Comparison of ENCODE assay signal across 20 cellular contexts in genomic region chr17:63824362-63824761, GRCh38. TPM values are rescaled to one million over a fixed set of nuclear protein-coding genes. Genes with fewer than 3 reads are reported as not detected.
A peak's percentile ranks its signal among the peaks of the same experiment; 100 is the strongest.
DNase-seq lines count a peak whose midpoint lies in the region; ATAC-seq and TF ChIP-seq lines count a peak whose summit lies in the region.
"Had no signal": no experiment of that assay in that cellular context is flagged by ENCODE, and none has a peak within 500 bp of the region (broad histone marks: within the 10 kb centered on the region; RNA-seq: fewer than 3 reads in every experiment).

No MANE protein-coding gene starts in this region.

- no peak overlapping the region for H3K4me3 ChIP-seq in CD4-positive, CD25-positive, alpha-beta regulatory T cell (ENCODE audit: low read depth, low read length)
- H3K4me3 ChIP-seq in DND-41 (ENCODE audit: low read depth in 1 of 2, low read length in 2 of 2) (no peak overlapping the region), coronary artery (no peak overlapping the region)
- H3K4me3 ChIP-seq: GM23248, MG63, testis had no signal

- H3K79me2 ChIP-seq in DND-41 (ENCODE audit: insufficient read depth, low read length): peaks cover 54% of the 10 kb centered on the region

- DNase-seq in CD4-positive, CD25-positive, alpha-beta regulatory T cell: no peak
- DNase-seq in DND-41 (no peak), type B pancreatic cell (ENCODE audit: extremely low spot score, unreplicated experiment) (no peak), coronary artery (ENCODE audit: low spot score) (no peak)
- no peak for DNase-seq in activated naive CD8-positive, alpha-beta T cell treated with anti-CD3 and anti-CD28 coated beads for 36 hours
- no peak for DNase-seq in naive thymus-derived CD8-positive, alpha-beta T cell
- DNase-seq: central memory CD4-positive, alpha-beta T cell; endodermal cell; GF-D8; GM23248; islet precursor cell; mesenchymal stem cell; MG63; NCI-H1694 treated with DMSO at 0.1 percent for 48 hours; RPMI8226; stimulated activated CD4-positive, alpha-beta T cell treated with anti-CD3 and anti-CD28 coated beads, Interleukin-2, amount 100 ng/mL, for 24 hours; testis had no signal

- no peaks in the 10 kb centered on the region for H3K9me3 Mint-ChIP-seq in CD4-positive, CD25-positive, alpha-beta regulatory T cell
- H3K9me3 Mint-ChIP-seq in activated naive CD8-positive, alpha-beta T cell treated with anti-CD3 and anti-CD28 coated beads for 36 hours: no peaks in the 10 kb centered on the region
- no peaks in the 10 kb centered on the region for H3K9me3 Mint-ChIP-seq in naive thymus-derived CD8-positive, alpha-beta T cell
- no peaks in the 10 kb centered on the region for H3K9me3 Mint-ChIP-seq in type B pancreatic cell
- H3K9me3 Mint-ChIP-seq: endodermal cell had no signal

- TF ChIP-seq CTCF in DND-41 (IDR thresholded peaks at IDR 0.05; ENCODE audit: borderline replicate concordance, extremely low read depth, low read length, poor library complexity, severe bottlenecking) (no peak), type B pancreatic cell (conservative IDR thresholded peaks at IDR 0.05) (no peak), coronary artery (IDR thresholded peaks at IDR 0.05) (no peak)

- H3K4me1 ChIP-seq in CD4-positive, CD25-positive, alpha-beta regulatory T cell (ENCODE audit: control insufficient read depth, insufficient read depth, low read length, poor library complexity, severe bottlenecking): peaks cover 32% of the 10 kb centered on the region
- peaks cover 34% of the 10 kb centered on the region for H3K4me1 ChIP-seq in DND-41 (ENCODE audit: insufficient read depth, low read length)

- H4K20me1 ChIP-seq in DND-41 (ENCODE audit: insufficient read depth, low read length): peaks cover 27% of the 10 kb centered on the region

- H2AFZ ChIP-seq in DND-41 (ENCODE audit: low read depth, low read length): no peak overlapping the region
- H2AFZ ChIP-seq: GM23248 had no signal

- H3K36me3 ChIP-seq in CD4-positive, CD25-positive, alpha-beta regulatory T cell (ENCODE audit: control insufficient read depth, insufficient read depth, low read length): peaks cover 61% of the 10 kb centered on the region
- H3K36me3 ChIP-seq in DND-41 (ENCODE audit: insufficient read depth, low read length): peaks cover 73% of the 10 kb centered on the region

- no peaks in the 10 kb centered on the region for H3K9me3 ChIP-seq in CD4-positive, CD25-positive, alpha-beta regulatory T cell (ENCODE audit: control insufficient read depth in 2 of 2, low read length in 2 of 2)
- no peaks in the 10 kb centered on the region for H3K9me3 ChIP-seq in DND-41 (ENCODE audit: insufficient read depth, low read length, severe bottlenecking)
- H3K9me3 ChIP-seq: MG63, testis had no signal

- H3K9ac ChIP-seq in DND-41 (ENCODE audit: low read depth, low read length): no peak overlapping the region
- H3K9ac ChIP-seq: GM23248 had no signal

- H3K27me3 ChIP-seq in CD4-positive, CD25-positive, alpha-beta regulatory T cell (ENCODE audit: control insufficient read depth, insufficient read depth, low read length): no peaks in the 10 kb centered on the region
- H3K27me3 ChIP-seq in DND-41 (ENCODE audit: insufficient read depth, low read length, poor library complexity): no peaks in the 10 kb centered on the region
- H3K27me3 ChIP-seq: MG63, testis had no signal

- H3K4me3 Mint-ChIP-seq in CD4-positive, CD25-positive, alpha-beta regulatory T cell: peak overlapping the region in 2 of 4 donors; percentile 52 to 65
- peak overlapping the region; percentile 33 for H3K4me3 Mint-ChIP-seq in activated naive CD8-positive, alpha-beta T cell treated with anti-CD3 and anti-CD28 coated beads for 36 hours
- peak overlapping the region in 4 of 10 donors; percentile 0 to 68 (median 32) for H3K4me3 Mint-ChIP-seq in naive thymus-derived CD8-positive, alpha-beta T cell
- no peak overlapping the region for H3K4me3 Mint-ChIP-seq in type B pancreatic cell
- H3K4me3 Mint-ChIP-seq: endodermal cell had no signal

- H3K27me3 Mint-ChIP-seq in CD4-positive, CD25-positive, alpha-beta regulatory T cell: no peaks in the 10 kb centered on the region
- no peaks in the 10 kb centered on the region for H3K27me3 Mint-ChIP-seq in activated naive CD8-positive, alpha-beta T cell treated with anti-CD3 and anti-CD28 coated beads for 36 hours
- no peaks in the 10 kb centered on the region for H3K27me3 Mint-ChIP-seq in naive thymus-derived CD8-positive, alpha-beta T cell
- H3K27me3 Mint-ChIP-seq in type B pancreatic cell: no peaks in the 10 kb centered on the region

- 0 out of 2 replicates have a peak overlapping the region, but pooled peaks have one; percentile 84 for H3K4me2 ChIP-seq in DND-41 (ENCODE audit: insufficient read depth, low read length)

- peak overlapping the region in 2 of 3 donors; percentile 78 to 79 for H3K27ac Mint-ChIP-seq in CD4-positive, CD25-positive, alpha-beta regulatory T cell
- peak overlapping the region; percentile 32 for H3K27ac Mint-ChIP-seq in activated naive CD8-positive, alpha-beta T cell treated with anti-CD3 and anti-CD28 coated beads for 36 hours
- H3K27ac Mint-ChIP-seq in naive thymus-derived CD8-positive, alpha-beta T cell: peak overlapping the region in 8 of 10 donors; percentile 24 to 98 (median 75)
- H3K27ac Mint-ChIP-seq in type B pancreatic cell: no peak overlapping the region
- H3K27ac Mint-ChIP-seq: endodermal cell had no signal

- POLR2A ChIA-PET in naive thymus-derived CD8-positive, alpha-beta T cell (lab: Charles Lee): interaction anchor here (1.0 to 10.3 kb wide), 3 partner anchors 9 to 127 kb away, joined by 4 to 146 read pairs (median 6); partner anchors contain the start of gene LIMD2

- no peak for ATAC-seq in CD4-positive, CD25-positive, alpha-beta regulatory T cell (ENCODE audit: low read depth in 2 of 2)
- ATAC-seq in DND-41 (ENCODE audit: insufficient read depth, low read depth): no peak
- no peak for ATAC-seq in naive thymus-derived CD8-positive, alpha-beta T cell
- ATAC-seq in activated CD4-positive, CD25-positive, alpha-beta regulatory T cell treated with anti-CD3 and anti-CD28 coated beads, Interleukin-2, amount 50 U/mL, for 24 hours: no peak

- H3K27ac ChIP-seq in CD4-positive, CD25-positive, alpha-beta regulatory T cell (ENCODE audit: insufficient read depth, low read length, poor library complexity, severe bottlenecking): no peak overlapping the region
- H3K27ac ChIP-seq in DND-41 (ENCODE audit: low read length) (no peak overlapping the region), coronary artery (no peak overlapping the region)
- H3K27ac ChIP-seq: GM23248, testis had no signal

- peaks cover 52% of the 10 kb centered on the region for H3K36me3 Mint-ChIP-seq in CD4-positive, CD25-positive, alpha-beta regulatory T cell
- H3K36me3 Mint-ChIP-seq in activated naive CD8-positive, alpha-beta T cell treated with anti-CD3 and anti-CD28 coated beads for 36 hours: peaks cover 62% of the 10 kb centered on the region
- H3K36me3 Mint-ChIP-seq in naive thymus-derived CD8-positive, alpha-beta T cell: peaks cover 9 to 73% (median 13%) of the 10 kb centered on the region in 3 donors
- peaks cover 30% of the 10 kb centered on the region for H3K36me3 Mint-ChIP-seq in type B pancreatic cell

- H3K4me1 Mint-ChIP-seq in CD4-positive, CD25-positive, alpha-beta regulatory T cell: peaks cover 6 to 59% (median 33%) of the 10 kb centered on the region in 4 donors
- peaks cover 54% of the 10 kb centered on the region for H3K4me1 Mint-ChIP-seq in activated naive CD8-positive, alpha-beta T cell treated with anti-CD3 and anti-CD28 coated beads for 36 hours
- H3K4me1 Mint-ChIP-seq in naive thymus-derived CD8-positive, alpha-beta T cell: peaks cover 31 to 65% (median 62%) of the 10 kb centered on the region in 4 donors
- peaks cover 37% of the 10 kb centered on the region for H3K4me1 Mint-ChIP-seq in type B pancreatic cell (ENCODE audit: unreplicated experiment)

RNA-seq across cellular contexts. Expression of gene PSMC5, which starts 2.9 kb away (rescaled TPM):
- total RNA-seq in CD4-positive, CD25-positive, alpha-beta regulatory T cell: 84.8 TPM
- 100 to 1,000 TPM; 140 to 222 (median 169) TPM for polyA plus RNA-seq in CD4-positive, CD25-positive, alpha-beta regulatory T cell
- total RNA-seq in activated naive CD8-positive, alpha-beta T cell treated with anti-CD3 and anti-CD28 coated beads for 36 hours: 100 to 1,000 TPM; 178 to 187 TPM
- 100 to 1,000 TPM; 139 to 143 TPM for total RNA-seq in naive thymus-derived CD8-positive, alpha-beta T cell
- polyA plus RNA-seq in naive thymus-derived CD8-positive, alpha-beta T cell: 100 to 1,000 TPM; 173 to 214 (median 191) TPM
- total RNA-seq in type B pancreatic cell (ENCODE audit: low replicate concordance): 112 and 113 TPM in 2 replicates

RNA-seq across cellular contexts. Expression of gene FTSJ3, which starts 3.1 kb away (rescaled TPM):
- 39.4 TPM for total RNA-seq in CD4-positive, CD25-positive, alpha-beta regulatory T cell
- 10 to 100 TPM; 19.9 to 25.0 (median 23.1) TPM for polyA plus RNA-seq in CD4-positive, CD25-positive, alpha-beta regulatory T cell
- total RNA-seq in activated naive CD8-positive, alpha-beta T cell treated with anti-CD3 and anti-CD28 coated beads for 36 hours: 10 to 100 TPM; 91.2 to 91.5 TPM
- total RNA-seq in naive thymus-derived CD8-positive, alpha-beta T cell: 10 to 100 TPM; 71.9 to 75.7 TPM
- polyA plus RNA-seq in naive thymus-derived CD8-positive, alpha-beta T cell: 10 to 100 TPM; 16.8 to 43.1 (median 24.0) TPM
- 39.4 and 45.2 TPM in 2 replicates for total RNA-seq in type B pancreatic cell (ENCODE audit: low replicate concordance)

RNA-seq across cellular contexts. Expression of gene SMARCD2, which starts 18.1 kb away (rescaled TPM):
- 132 TPM for total RNA-seq in CD4-positive, CD25-positive, alpha-beta regulatory T cell
- polyA plus RNA-seq in CD4-positive, CD25-positive, alpha-beta regulatory T cell: 100 to 1,000 TPM; 104 to 149 (median 113) TPM
- 10 to 100 TPM; 91.6 to 93.5 TPM for total RNA-seq in activated naive CD8-positive, alpha-beta T cell treated with anti-CD3 and anti-CD28 coated beads for 36 hours
- 100 to 1,000 TPM; 105 to 110 TPM for total RNA-seq in naive thymus-derived CD8-positive, alpha-beta T cell
- polyA plus RNA-seq in naive thymus-derived CD8-positive, alpha-beta T cell: 100 to 1,000 TPM in 1 of 3 donors, 10 to 100 TPM in 2; 65.9 to 112 (median 91.5) TPM
- total RNA-seq in type B pancreatic cell (ENCODE audit: low replicate concordance): 64.8 and 67.3 TPM in 2 replicates

RNA-seq across cellular contexts. Expression of gene CSH2, which starts 49.1 kb away (rescaled TPM):
- 3.8 TPM for total RNA-seq in CD4-positive, CD25-positive, alpha-beta regulatory T cell
- polyA plus RNA-seq in CD4-positive, CD25-positive, alpha-beta regulatory T cell: not detected
- total RNA-seq in activated naive CD8-positive, alpha-beta T cell treated with anti-CD3 and anti-CD28 coated beads for 36 hours: not detected
- not detected for total RNA-seq in naive thymus-derived CD8-positive, alpha-beta T cell
- not detected for polyA plus RNA-seq in naive thymus-derived CD8-positive, alpha-beta T cell
- not detected in 2 replicates for total RNA-seq in type B pancreatic cell (ENCODE audit: low replicate concordance)
- total RNA-seq: GM23248, omental fat pad had no signal
- polyA plus RNA-seq: adipose tissue, GM23248 had no signal

RNA-seq across cellular contexts. Expression of gene DDX42, which starts 50.4 kb away (rescaled TPM):
- 94.3 TPM for total RNA-seq in CD4-positive, CD25-positive, alpha-beta regulatory T cell
- 10 to 100 TPM in 2 of 4 donors, 1 to 10 TPM in 2; 8.2 to 14.7 (median 11.4) TPM for polyA plus RNA-seq in CD4-positive, CD25-positive, alpha-beta regulatory T cell
- 100 to 1,000 TPM; 105 to 107 TPM for total RNA-seq in activated naive CD8-positive, alpha-beta T cell treated with anti-CD3 and anti-CD28 coated beads for 36 hours
- total RNA-seq in naive thymus-derived CD8-positive, alpha-beta T cell: 100 to 1,000 TPM; 169 to 175 TPM
- 10 to 100 TPM in 2 of 3 donors, 1 to 10 TPM in 1; 8.9 to 18.5 (median 13.2) TPM for polyA plus RNA-seq in naive thymus-derived CD8-positive, alpha-beta T cell
- 124 and 148 TPM in 2 replicates for total RNA-seq in type B pancreatic cell (ENCODE audit: low replicate concordance)
